In genomic region chr1:205064301-205064700, GRCh38 we compare ENCODE assay signal across 24 cellular contexts. TPM values are rescaled to one million over a fixed set of nuclear protein-coding genes. Genes with fewer than 3 reads are reported as not detected.
"Had no signal": no experiment of that assay in that cellular context is flagged by ENCODE, and none has a peak within 500 bp of the region (broad histone marks: within the 10 kb centered on the region; RNA-seq: fewer than 3 reads in every experiment).

No MANE protein-coding gene starts in this region.

- H3K27ac ChIP-seq: heart right ventricle, neural progenitor cell, sigmoid colon, skin epidermis, stomach had no signal

- H2AFZ ChIP-seq: neural progenitor cell had no signal

- DNase-seq: cortex of kidney; effector memory CD4-positive, alpha-beta T cell; heart right ventricle; hypothalamus; kidney glomerular epithelial cell; midbrain; occipital lobe; stimulated activated CD4-positive, alpha-beta T cell treated with anti-CD3 and anti-CD28 coated beads, Interleukin-12 subunit alpha, Interleukin-12 subunit beta, amount 100 ng/mL, for 4 hours; stimulated activated naive CD4-positive, alpha-beta T cell; stomach; trophoblast cell had no signal

- H3K4me2 ChIP-seq: neural progenitor cell had no signal

- H3K27me3 ChIP-seq: dorsolateral prefrontal cortex, heart right ventricle, neural progenitor cell, sigmoid colon had no signal

- ATAC-seq: esophagus mucosa; heart right ventricle; natural killer cell treated with Interleukin-12 subunit alpha and Interleukin-12 subunit beta and Interleukin-15 and Interleukin-18, amount 100 ng/mL, for 72 hours had no signal

- H3K9ac ChIP-seq: neural progenitor cell had no signal

- FAIRE-seq: endometrium, frontal cortex, islet of Langerhans, urothelium cell line had no signal

- H3K4me3 ChIP-seq: dorsolateral prefrontal cortex, heart right ventricle, neural progenitor cell, sigmoid colon, skin epidermis, stomach had no signal

- H3K9me3 ChIP-seq: heart right ventricle, sigmoid colon, stomach had no signal

- H3K36me3 ChIP-seq: heart right ventricle, neural progenitor cell, sigmoid colon, stomach had no signal

RNA-seq across cellular contexts. Expression of gene CNTN2, which starts 21.3 kb away (rescaled TPM):
- total RNA-seq: fibroblast of lung; glomerular endothelial cell; natural killer cell treated with Interleukin-12 subunit alpha and Interleukin-12 subunit beta and Interleukin-15 and Interleukin-18, amount 100 ng/mL, for 72 hours; pulmonary artery endothelial cell had no signal
- polyA plus RNA-seq: fibroblast of lung had no signal
